1 cellular context compared by ENCODE assay signal in the genomic region with DNA sequence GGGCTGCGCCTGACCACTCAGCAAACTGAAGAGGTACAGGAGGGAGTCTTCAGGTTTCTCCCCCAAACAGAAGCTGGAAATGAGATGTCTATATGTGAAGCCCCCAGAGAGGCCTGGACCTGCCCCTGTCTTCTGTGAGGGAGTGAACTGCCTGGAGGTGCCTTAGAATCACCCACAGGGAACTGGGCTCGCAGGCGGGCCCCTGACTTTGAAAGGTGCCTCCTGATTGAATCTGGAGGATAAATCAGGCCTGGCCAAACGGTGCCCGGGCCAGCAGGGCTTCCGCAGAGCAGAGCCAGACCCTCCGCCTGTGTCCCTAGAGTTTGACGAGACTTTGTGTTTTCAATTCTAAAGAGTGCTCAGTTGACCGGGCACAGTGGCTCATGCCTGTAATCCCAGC.
TF ChIP-seq lines count a peak whose summit lies in the region.

No MANE protein-coding gene starts in this region.

TF ChIP-seq in HepG2, 621 proteins besides CTCF, POLR2A, EP300 and RAD21:
- TF ChIP-seq GATA4 (IDR thresholded peaks at IDR 0.05; ENCODE audit: borderline replicate concordance, low read depth) (no peak), SRSF4 (IDR thresholded peaks at IDR 0.05; ENCODE audit: low read depth, low read length, poor library complexity, severe bottlenecking) (no peak), NFYB (CRISPR knock-in tag; IDR thresholded peaks at IDR 0.05) (no peak), MYNN (CRISPR knock-in tag; IDR thresholded peaks at IDR 0.05; ENCODE audit: low read depth) (no peak), RFXANK (CRISPR knock-in tag; IDR thresholded peaks at IDR 0.05) (no peak), RFXAP (CRISPR knock-in tag; IDR thresholded peaks at IDR 0.05; ENCODE audit: borderline replicate concordance) (no peak), PPARG (CRISPR knock-in tag; conservative IDR thresholded peaks at IDR 0.05) (no peak), MYC (CRISPR knock-in tag; IDR thresholded peaks at IDR 0.05; ENCODE audit: borderline replicate concordance) (no peak)
- TF ChIP-seq, protein P1, sequence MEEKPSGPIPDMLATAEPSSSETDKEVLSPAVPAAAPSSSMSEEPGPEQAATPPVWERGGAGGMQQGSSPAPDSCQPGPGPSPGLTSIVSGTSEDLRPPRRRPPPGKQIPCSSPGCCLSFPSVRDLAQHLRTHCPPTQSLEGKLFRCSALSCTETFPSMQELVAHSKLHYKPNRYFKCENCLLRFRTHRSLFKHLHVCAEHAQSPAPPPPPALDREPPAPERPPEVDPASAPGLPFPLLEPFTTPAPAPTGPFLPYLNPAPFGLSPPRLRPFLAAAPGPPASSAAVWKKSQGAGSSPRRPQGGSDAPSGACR (CRISPR knock-in tag; IDR thresholded peaks at IDR 0.05), result no peak
